Comparison of ENCODE assay signal across 8 cellular contexts in the genomic region with DNA sequence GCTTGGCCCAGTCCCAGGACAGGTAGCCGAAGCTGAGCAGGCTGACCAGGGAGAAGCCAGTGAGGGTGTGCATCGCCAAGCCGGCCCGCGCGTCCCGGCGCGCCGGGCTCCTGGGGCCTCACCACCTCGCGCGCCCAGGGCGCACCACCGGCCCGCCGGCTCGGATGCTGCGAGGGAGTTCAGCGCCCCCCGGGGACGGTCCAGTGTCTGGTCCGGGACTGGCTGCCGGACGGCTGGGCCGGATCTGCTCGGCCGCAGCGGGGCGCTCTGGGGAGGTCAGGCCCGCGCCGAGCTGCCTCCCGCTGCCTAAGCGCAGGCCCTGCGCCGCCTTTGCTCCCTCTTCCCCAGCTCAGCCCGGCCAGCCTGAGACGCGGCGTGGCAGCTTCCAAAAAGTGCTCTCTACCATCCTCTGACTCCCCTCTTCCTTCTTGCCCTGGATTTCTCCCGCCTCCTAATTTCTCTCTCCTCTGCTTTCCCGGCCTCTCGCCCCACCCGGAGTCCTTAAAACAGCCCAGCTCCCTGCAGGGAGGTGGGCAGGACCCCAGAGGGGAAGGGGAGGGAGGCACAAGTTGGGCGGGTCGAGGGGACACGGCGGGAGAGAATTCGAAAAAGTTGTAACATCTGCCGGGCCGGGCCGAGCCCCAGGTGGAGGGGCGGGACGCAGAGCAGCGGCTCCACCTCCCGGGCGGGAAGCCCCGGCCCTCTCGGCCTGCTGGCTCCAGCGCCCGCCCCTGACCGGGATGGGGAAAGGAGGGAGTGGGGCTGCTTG. TPM values are rescaled to one million over a fixed set of nuclear protein-coding genes. Genes with fewer than 3 reads are reported as not detected.
A peak's percentile ranks its signal among the peaks of the same experiment; 100 is the strongest.
DNase-seq lines count a peak whose midpoint lies in the region; ATAC-seq and TF ChIP-seq lines count a peak whose summit lies in the region.

A gene (minus strand): TSS at position 605 of the 769 bp plus-strand sequence. CDS start 532 bp downstream, at position 73.

- WGBS in mammary epithelial cell (ENCODE audit: low coverage, missing lambda C conversion rate): under 1% methylated on average over 24 of the region's 63 CpGs

- no peaks in the 10 kb centered on the region for H3K27me3 ChIP-seq in mammary epithelial cell (ENCODE audit: insufficient read depth, low read length)
- H3K27me3 ChIP-seq in BE2C: no peaks in the 10 kb centered on the region

- H3K27ac Mint-ChIP-seq in stimulated activated naive B cell treated with anti-CD40 and anti-IgM and Interleukin-4, amounts not matched to agents 10 μg/mL and 1 μg/mL and 100 μg/mL, for 72 hours: no peak within 1 kb of the TSS

- peaks cover 56% of the 10 kb centered on the region for H3K4me1 ChIP-seq in mammary epithelial cell (ENCODE audit: insufficient read depth, low read length)
- 0 out of 2 replicates have a peak, but pooled peaks cover 3% of the 10 kb centered on the region for H3K4me1 ChIP-seq in BE2C

- H3K9ac ChIP-seq in mammary epithelial cell (ENCODE audit: insufficient read depth, low read length): peak within 1 kb of the TSS; percentile 42

- H3K4me2 ChIP-seq in mammary epithelial cell (ENCODE audit: insufficient read depth, low read depth, low read length): peak within 1 kb of the TSS; percentile 93

- H3K4me3 ChIP-seq in mammary epithelial cell (replicated peaks in 1 of 3; ENCODE audit: insufficient read depth in 1 of 3, low read depth in 2 of 3, low read length in 3 of 3) (peak within 1 kb of the TSS; percentile 36 to 54 (median 49)), BE2C (ENCODE audit: low read depth, low read length) (no peak within 1 kb of the TSS)

- H3K9me3 ChIP-seq in mammary epithelial cell (replicated peaks; ENCODE audit: insufficient read depth, low read length) (no peaks in the 10 kb centered on the region), BE2C (no peaks in the 10 kb centered on the region)

- no peaks in the 10 kb centered on the region for H3K36me3 Mint-ChIP-seq in stimulated activated naive B cell treated with anti-CD40 and anti-IgM and Interleukin-4, amounts not matched to agents 10 μg/mL and 1 μg/mL and 100 μg/mL, for 72 hours

- peaks cover 32% of the 10 kb centered on the region for H3K79me2 ChIP-seq in mammary epithelial cell (ENCODE audit: insufficient read depth, low read length)

- no peaks in the 10 kb centered on the region for H3K9me3 Mint-ChIP-seq in stimulated activated naive B cell treated with anti-CD40 and anti-IgM and Interleukin-4, amounts not matched to agents 10 μg/mL and 1 μg/mL and 100 μg/mL, for 72 hours

- H3K36me3 ChIP-seq in mammary epithelial cell (ENCODE audit: insufficient read depth, low read length) (no peaks in the 10 kb centered on the region), BE2C (no peaks in the 10 kb centered on the region)

- TF ChIP-seq CTCF in mammary epithelial cell (conservative IDR thresholded peaks at IDR 0.05 in 1 of 2, IDR thresholded peaks at IDR 0.05 in 1 of 2; ENCODE audit: extremely low read depth in 1 of 2, insufficient read depth in 1 of 2, low read depth in 1 of 2, low read length in 2 of 2) (peak in 1 of 2 donors; percentile 38), BE2C (IDR thresholded peaks at IDR 0.05; ENCODE audit: low read depth, low read length) (no peak)

- H4K20me1 ChIP-seq in mammary epithelial cell (ENCODE audit: insufficient read depth, low read length): no peaks in the 10 kb centered on the region

- DNase-seq in HCEC 1CT (peak; percentile 56), mammary epithelial cell (peak; percentile 43), iPS-NIHi7 (ENCODE audit: extremely low spot score) (peak; percentile 96), BE2C (no peak), activated gamma-delta T cell (lab: John Stamatoyannopoulos, UW) (no peak)
- no peak for DNase-seq in stimulated activated naive B cell treated with anti-CD40 and anti-IgM and Interleukin-4, amounts not matched to agents 10 μg/mL and 1 μg/mL and 100 μg/mL, for 72 hours
- no peak for DNase-seq in activated CD4-positive, CD25-positive, alpha-beta regulatory T cell treated with anti-CD3 and anti-CD28 coated beads, Interleukin-2, amount 50 U/mL, for 72 hours

- intact Hi-C loops in mammary epithelial cell (cut with micrococcal nuclease): no loop called here

- dilution Hi-C loops in mammary epithelial cell (cut with HindIII; ENCODE audit: low sequenced_read_pairs): no loop called here

- in situ Hi-C loops in mammary epithelial cell (cut with MboI; ENCODE audit: low sequenced_read_pairs in 2 of 2): no loop called here

- CTCF ChIA-PET in mammary epithelial cell (lab: Charles Lee; ENCODE audit: low non-redundant PET): no interaction called here

- H3K4me1 Mint-ChIP-seq in stimulated activated naive B cell treated with anti-CD40 and anti-IgM and Interleukin-4, amounts not matched to agents 10 μg/mL and 1 μg/mL and 100 μg/mL, for 72 hours: peaks cover 2 to 6% of the 10 kb centered on the region in 2 donors

- ATAC-seq in stimulated activated naive B cell treated with anti-CD40 and anti-IgM and Interleukin-4, amounts not matched to agents 10 μg/mL and 1 μg/mL and 100 μg/mL, for 72 hours (replicated peaks): peak in 1 of 2 donors; percentile 29
- ATAC-seq in HG03342 (IDR thresholded peaks at IDR 0.05; ENCODE audit: unreplicated experiment): no peak

- H3K27me3 Mint-ChIP-seq in stimulated activated naive B cell treated with anti-CD40 and anti-IgM and Interleukin-4, amounts not matched to agents 10 μg/mL and 1 μg/mL and 100 μg/mL, for 72 hours: peaks cover 50 to 65% of the 10 kb centered on the region in 2 donors

- TSS peak; percentile 48 for BruUV-seq in mammary epithelial cell (replicated peaks; lab: Mats Ljungman, UMichigan)

- H3K27ac ChIP-seq in mammary epithelial cell (ENCODE audit: insufficient read depth, low read depth, low read length): peak within 1 kb of the TSS; percentile 38

- H2AFZ ChIP-seq in mammary epithelial cell (ENCODE audit: low read depth, low read length): peak within 1 kb of the TSS; percentile 90

- H3K4me3 Mint-ChIP-seq in stimulated activated naive B cell treated with anti-CD40 and anti-IgM and Interleukin-4, amounts not matched to agents 10 μg/mL and 1 μg/mL and 100 μg/mL, for 72 hours: peak within 1 kb of the TSS; percentile 39 to 57

RNA-seq across cellular contexts. Expression of the gene that starts here (rescaled TPM):
- total RNA-seq in mammary epithelial cell: 10 to 100 TPM in 1 of 2 donors, 1 to 10 TPM in 1; 9.2 to 38.8 TPM
- polyA plus RNA-seq in mammary epithelial cell: 20.3 TPM
- polyA minus RNA-seq in mammary epithelial cell: 6.9 TPM
- polyA plus RNA-seq in BE2C (2012; ENCODE audit: insufficient read depth, insufficient read length, low read depth): not detected

Comparison
In these comparisons a context has a peak if more than half of its experiments do, and no peak if none do; other contexts are left out.
1. DNase-seq: peak in HCEC 1CT (single experiment), mammary epithelial cell (single experiment) and iPS-NIHi7 (single experiment); none in stimulated activated naive B cell treated with anti-CD40 and anti-IgM and Interleukin-4, amounts not matched to agents 10 μg/mL and 1 μg/mL and 100 μg/mL, for 72 hours (single experiment), BE2C (single experiment), activated CD4-positive, CD25-positive, alpha-beta regulatory T cell treated with anti-CD3 and anti-CD28 coated beads, Interleukin-2, amount 50 U/mL, for 72 hours (single experiment) and activated gamma-delta T cell (single experiment).